Comparison of ENCODE assay signal across 1 cellular context in genomic region chr13:80428344-80429096, GRCh38.
TF ChIP-seq lines count a peak whose summit lies in the region.

No MANE protein-coding gene starts in this region.

TF ChIP-seq in GM23338, 12 proteins besides CTCF, POLR2A, EP300 and RAD21 (continued from another document):
- TF ChIP-seq, protein P1, sequence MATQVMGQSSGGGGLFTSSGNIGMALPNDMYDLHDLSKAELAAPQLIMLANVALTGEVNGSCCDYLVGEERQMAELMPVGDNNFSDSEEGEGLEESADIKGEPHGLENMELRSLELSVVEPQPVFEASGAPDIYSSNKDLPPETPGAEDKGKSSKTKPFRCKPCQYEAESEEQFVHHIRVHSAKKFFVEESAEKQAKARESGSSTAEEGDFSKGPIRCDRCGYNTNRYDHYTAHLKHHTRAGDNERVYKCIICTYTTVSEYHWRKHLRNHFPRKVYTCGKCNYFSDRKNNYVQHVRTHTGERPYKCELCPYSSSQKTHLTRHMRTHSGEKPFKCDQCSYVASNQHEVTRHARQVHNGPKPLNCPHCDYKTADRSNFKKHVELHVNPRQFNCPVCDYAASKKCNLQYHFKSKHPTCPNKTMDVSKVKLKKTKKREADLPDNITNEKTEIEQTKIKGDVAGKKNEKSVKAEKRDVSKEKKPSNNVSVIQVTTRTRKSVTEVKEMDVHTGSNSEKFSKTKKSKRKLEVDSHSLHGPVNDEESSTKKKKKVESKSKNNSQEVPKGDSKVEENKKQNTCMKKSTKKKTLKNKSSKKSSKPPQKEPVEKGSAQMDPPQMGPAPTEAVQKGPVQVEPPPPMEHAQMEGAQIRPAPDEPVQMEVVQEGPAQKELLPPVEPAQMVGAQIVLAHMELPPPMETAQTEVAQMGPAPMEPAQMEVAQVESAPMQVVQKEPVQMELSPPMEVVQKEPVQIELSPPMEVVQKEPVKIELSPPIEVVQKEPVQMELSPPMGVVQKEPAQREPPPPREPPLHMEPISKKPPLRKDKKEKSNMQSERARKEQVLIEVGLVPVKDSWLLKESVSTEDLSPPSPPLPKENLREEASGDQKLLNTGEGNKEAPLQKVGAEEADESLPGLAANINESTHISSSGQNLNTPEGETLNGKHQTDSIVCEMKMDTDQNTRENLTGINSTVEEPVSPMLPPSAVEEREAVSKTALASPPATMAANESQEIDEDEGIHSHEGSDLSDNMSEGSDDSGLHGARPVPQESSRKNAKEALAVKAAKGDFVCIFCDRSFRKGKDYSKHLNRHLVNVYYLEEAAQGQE (IDR thresholded peaks at IDR 0.05; ENCODE audit: unreplicated experiment) = no peak
- no peak for TF ChIP-seq STAT1 (IDR thresholded peaks at IDR 0.05; ENCODE audit: unreplicated experiment)
- TF ChIP-seq EZH2phosphoT487 (IDR thresholded peaks at IDR 0.05; ENCODE audit: unreplicated experiment) = no peak
- no peak for TF ChIP-seq ETS1 (IDR thresholded peaks at IDR 0.05)
- no peak for TF ChIP-seq ZNF331 (CRISPR knock-in tag; IDR thresholded peaks at IDR 0.05; ENCODE audit: low read depth)
- no peak for TF ChIP-seq ZNF114 (CRISPR knock-in tag; IDR thresholded peaks at IDR 0.05)
